1 cellular context compared by ENCODE assay signal in the genomic region with DNA sequence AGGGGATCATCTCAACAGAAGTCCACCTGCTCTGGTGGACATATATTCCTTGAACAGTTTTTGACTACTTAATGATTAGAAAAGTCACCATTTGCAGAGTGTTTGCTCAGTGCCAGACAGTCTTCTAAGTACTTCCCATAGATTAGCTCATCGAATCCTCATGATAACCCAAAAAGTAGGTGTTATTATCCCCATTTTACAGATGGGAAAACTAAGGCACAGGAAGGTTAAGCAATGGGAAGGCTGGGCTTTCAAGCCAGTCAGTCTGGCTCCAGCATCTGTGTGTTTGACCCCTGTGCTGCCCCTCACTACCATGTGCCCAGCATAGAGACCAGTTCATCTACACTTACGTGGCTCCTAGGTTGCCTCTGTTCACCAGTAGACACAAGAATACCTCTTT.
A peak's percentile ranks its signal among the peaks of the same experiment; 100 is the strongest.
TF ChIP-seq lines count a peak whose summit lies in the region.

No MANE protein-coding gene starts in this region.

TF ChIP-seq in K562, 482 proteins besides CTCF, POLR2A, EP300 and RAD21:
- TF ChIP-seq, protein P1, sequence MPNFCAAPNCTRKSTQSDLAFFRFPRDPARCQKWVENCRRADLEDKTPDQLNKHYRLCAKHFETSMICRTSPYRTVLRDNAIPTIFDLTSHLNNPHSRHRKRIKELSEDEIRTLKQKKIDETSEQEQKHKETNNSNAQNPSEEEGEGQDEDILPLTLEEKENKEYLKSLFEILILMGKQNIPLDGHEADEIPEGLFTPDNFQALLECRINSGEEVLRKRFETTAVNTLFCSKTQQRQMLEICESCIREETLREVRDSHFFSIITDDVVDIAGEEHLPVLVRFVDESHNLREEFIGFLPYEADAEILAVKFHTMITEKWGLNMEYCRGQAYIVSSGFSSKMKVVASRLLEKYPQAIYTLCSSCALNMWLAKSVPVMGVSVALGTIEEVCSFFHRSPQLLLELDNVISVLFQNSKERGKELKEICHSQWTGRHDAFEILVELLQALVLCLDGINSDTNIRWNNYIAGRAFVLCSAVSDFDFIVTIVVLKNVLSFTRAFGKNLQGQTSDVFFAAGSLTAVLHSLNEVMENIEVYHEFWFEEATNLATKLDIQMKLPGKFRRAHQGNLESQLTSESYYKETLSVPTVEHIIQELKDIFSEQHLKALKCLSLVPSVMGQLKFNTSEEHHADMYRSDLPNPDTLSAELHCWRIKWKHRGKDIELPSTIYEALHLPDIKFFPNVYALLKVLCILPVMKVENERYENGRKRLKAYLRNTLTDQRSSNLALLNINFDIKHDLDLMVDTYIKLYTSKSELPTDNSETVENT (CRISPR knock-in tag; IDR thresholded peaks at IDR 0.05) = no peak
- TF ChIP-seq, protein P2, sequence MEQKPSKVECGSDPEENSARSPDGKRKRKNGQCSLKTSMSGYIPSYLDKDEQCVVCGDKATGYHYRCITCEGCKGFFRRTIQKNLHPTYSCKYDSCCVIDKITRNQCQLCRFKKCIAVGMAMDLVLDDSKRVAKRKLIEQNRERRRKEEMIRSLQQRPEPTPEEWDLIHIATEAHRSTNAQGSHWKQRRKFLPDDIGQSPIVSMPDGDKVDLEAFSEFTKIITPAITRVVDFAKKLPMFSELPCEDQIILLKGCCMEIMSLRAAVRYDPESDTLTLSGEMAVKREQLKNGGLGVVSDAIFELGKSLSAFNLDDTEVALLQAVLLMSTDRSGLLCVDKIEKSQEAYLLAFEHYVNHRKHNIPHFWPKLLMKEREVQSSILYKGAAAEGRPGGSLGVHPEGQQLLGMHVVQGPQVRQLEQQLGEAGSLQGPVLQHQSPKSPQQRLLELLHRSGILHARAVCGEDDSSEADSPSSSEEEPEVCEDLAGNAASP (IDR thresholded peaks at IDR 0.05) = no peak
- TF ChIP-seq PHF20 (IDR thresholded peaks at IDR 0.05; ENCODE audit: partially characterized antibody) (peak; percentile 15), RBM25 (IDR thresholded peaks at IDR 0.05; ENCODE audit: low read depth, low read length, severe bottlenecking) (peak; percentile 83), BCOR (IDR thresholded peaks at IDR 0.05) (peak; percentile 58; the same call in 1 of the 2 replicates), KDM1A (IDR thresholded peaks at IDR 0.05) (peak in 1 of 2 experiments; percentile 52; a peak in 2 of 4 replicates), CHD4 (IDR thresholded peaks at IDR 0.05; ENCODE audit: insufficient read depth, insufficient replicate concordance, low read depth, low read length, poor library complexity, severe bottlenecking) (peak; percentile 67), RCOR1 (IDR thresholded peaks at IDR 0.05; ENCODE audit: borderline replicate concordance in 1 of 2, low read depth in 2 of 2, low read length in 2 of 2) (peak in 1 of 2 experiments; percentile 39; a peak in 1 of 4 replicates), ADNP (tag; IDR thresholded peaks at IDR 0.05) (peak; percentile 73), CBX1 (IDR thresholded peaks at IDR 0.05; ENCODE audit: low read depth) (peak; percentile 42; the same call in 1 of the 2 replicates)
- TF ChIP-seq, protein P3, sequence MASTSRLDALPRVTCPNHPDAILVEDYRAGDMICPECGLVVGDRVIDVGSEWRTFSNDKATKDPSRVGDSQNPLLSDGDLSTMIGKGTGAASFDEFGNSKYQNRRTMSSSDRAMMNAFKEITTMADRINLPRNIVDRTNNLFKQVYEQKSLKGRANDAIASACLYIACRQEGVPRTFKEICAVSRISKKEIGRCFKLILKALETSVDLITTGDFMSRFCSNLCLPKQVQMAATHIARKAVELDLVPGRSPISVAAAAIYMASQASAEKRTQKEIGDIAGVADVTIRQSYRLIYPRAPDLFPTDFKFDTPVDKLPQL (IDR thresholded peaks at IDR 0.05; ENCODE audit: extremely low read depth, insufficient read length) = no peak
